ENCODE assay signal across 18 cellular contexts in genomic region chr10:64261092-64261491, GRCh38.
DNase-seq lines count a peak whose midpoint lies in the region; ATAC-seq lines count a peak whose summit lies in the region.
"Had no signal": no experiment of that assay in that cellular context is flagged by ENCODE, and none has a peak within 500 bp of the region (broad histone marks: within the 10 kb centered on the region; RNA-seq: fewer than 3 reads in every experiment).

No MANE protein-coding gene starts in this region.

- no peak overlapping the region for H3K4me3 Mint-ChIP-seq in activated naive CD8-positive, alpha-beta T cell treated with anti-CD3 and anti-CD28 coated beads for 36 hours
- H3K4me3 Mint-ChIP-seq: activated naive CD8-positive, alpha-beta T cell; T-cell had no signal

- H3K27me3 Mint-ChIP-seq in activated naive CD8-positive, alpha-beta T cell treated with anti-CD3 and anti-CD28 coated beads for 36 hours, result no peaks in the 10 kb centered on the region
- H3K27me3 Mint-ChIP-seq: activated naive CD8-positive, alpha-beta T cell; T-cell had no signal

- DNase-seq in activated naive CD8-positive, alpha-beta T cell treated with anti-CD3 and anti-CD28 coated beads for 36 hours, result no peak
- DNase-seq in activated gamma-delta T cell (lab: John Stamatoyannopoulos, UW) (no peak), foreskin melanocyte (no peak)
- DNase-seq: ACHN; central memory CD4-positive, alpha-beta T cell; glutamatergic neuron; KG1; kidney glomerular epithelial cell; NCI-H1930; NCI-H526; posterior cingulate gyrus; T-cell had no signal

- peak; percentile 67 for ATAC-seq in GM18498 (IDR thresholded peaks at IDR 0.05; ENCODE audit: unreplicated experiment)
- peak; percentile 66 for ATAC-seq in GM19372 (IDR thresholded peaks at IDR 0.05; ENCODE audit: low read depth, unreplicated experiment)
- ATAC-seq in HG02759 (IDR thresholded peaks at IDR 0.05; ENCODE audit: unreplicated experiment), result peak; percentile 85
- peak; percentile 89 for ATAC-seq in HG03432 (IDR thresholded peaks at IDR 0.05; ENCODE audit: unreplicated experiment)
- ATAC-seq in GM21526 (IDR thresholded peaks at IDR 0.05; ENCODE audit: low FRiP score, unreplicated experiment), result no peak
- ATAC-seq: T-cell had no signal

- no peaks in the 10 kb centered on the region for H3K4me1 Mint-ChIP-seq in activated naive CD8-positive, alpha-beta T cell treated with anti-CD3 and anti-CD28 coated beads for 36 hours
- H3K4me1 Mint-ChIP-seq: T-cell had no signal

- no peaks in the 10 kb centered on the region for H3K9me3 Mint-ChIP-seq in activated naive CD8-positive, alpha-beta T cell treated with anti-CD3 and anti-CD28 coated beads for 36 hours
- H3K9me3 Mint-ChIP-seq: T-cell had no signal

- no peak overlapping the region for H3K27ac Mint-ChIP-seq in activated naive CD8-positive, alpha-beta T cell treated with anti-CD3 and anti-CD28 coated beads for 36 hours
- H3K27ac Mint-ChIP-seq: activated naive CD8-positive, alpha-beta T cell; T-cell had no signal

- H3K36me3 Mint-ChIP-seq in activated naive CD8-positive, alpha-beta T cell treated with anti-CD3 and anti-CD28 coated beads for 36 hours, result no peaks in the 10 kb centered on the region
- H3K36me3 Mint-ChIP-seq: activated naive CD8-positive, alpha-beta T cell; T-cell had no signal
